In the genomic region with DNA sequence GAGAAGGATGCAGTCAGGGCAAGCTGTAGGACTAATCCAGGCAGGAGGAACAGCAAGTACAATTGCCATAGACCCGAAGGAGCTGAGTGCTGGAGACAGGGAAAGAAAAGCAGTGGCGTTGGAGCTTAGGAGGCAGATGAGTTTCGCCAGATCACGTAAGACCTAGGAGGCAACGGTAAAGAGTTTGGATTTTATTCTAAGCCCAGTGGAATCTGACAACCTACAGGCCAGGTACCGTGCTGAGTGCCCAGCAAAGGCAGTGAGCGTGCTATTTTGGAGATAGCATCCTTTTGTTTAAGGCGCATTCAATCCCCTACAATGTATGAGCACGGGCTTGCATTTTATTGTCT, we compare ENCODE assay signal across 10 cellular contexts. TPM values are rescaled to one million over a fixed set of nuclear protein-coding genes. Genes with fewer than 3 reads are reported as not detected.
DNase-seq lines count a peak whose midpoint lies in the region; ATAC-seq and TF ChIP-seq lines count a peak whose summit lies in the region.
"Had no signal": no experiment of that assay in that cellular context is flagged by ENCODE, and none has a peak within 500 bp of the region (broad histone marks: within the 10 kb centered on the region; RNA-seq: fewer than 3 reads in every experiment).

No MANE protein-coding gene starts in this region.

- DNase-seq in NCI-H146 (lab: John Stamatoyannopoulos, UW) (peak; percentile 45), NCI-H146 treated with DMSO at 0.1 percent for 48 hours (lab: John Stamatoyannopoulos, UW; ENCODE audit: unreplicated experiment) (no peak), activated B cell treated with CpG ODN at 0.5 μM for 24 hours (no peak), iPS DF 6.9 (ENCODE audit: low read depth, low spot score) (no peak), prostate gland (ENCODE audit: low spot score) (no peak), middle frontal gyrus (ENCODE audit: extremely low spot score, low spot score) (no peak)
- DNase-seq: NCI-H1092 had no signal

- H3K27ac ChIP-seq in iPS DF 6.9 (ENCODE audit: low read length) (no peak overlapping the region), prostate gland (peak overlapping the region; percentile 85 to 89)

- ATAC-seq in activated B cell treated with CpG ODN at 0.5 μM for 24 hours (ENCODE audit: low read depth) (no peak), GM18870 (IDR thresholded peaks at IDR 0.05; ENCODE audit: unreplicated experiment) (no peak), HG03457 (IDR thresholded peaks at IDR 0.05; ENCODE audit: unreplicated experiment) (no peak)

- POLR2A ChIA-PET in activated B cell treated with CpG ODN at 0.5 μM for 24 hours (lab: Charles Lee), result no interaction called here

- intact Hi-C loops in activated B cell treated with CpG ODN at 0.5 μM for 24 hours (cut with micrococcal nuclease) (no loop called here), prostate gland (cut with DNase I) (no loop called here)

- H3K9me3 ChIP-seq in iPS DF 6.9 (ENCODE audit: control insufficient read depth, insufficient read depth, low read length) (no peaks in the 10 kb centered on the region), prostate gland (no peaks in the 10 kb centered on the region)

- TF ChIP-seq POLR2A in prostate gland (IDR thresholded peaks at IDR 0.05), result no peak

- CTCF ChIA-PET in activated B cell treated with CpG ODN at 0.5 μM for 24 hours (lab: Charles Lee), result no interaction called here

- peaks cover 14% of the 10 kb centered on the region for H3K4me1 Mint-ChIP-seq in activated B cell treated with CpG ODN at 0.5 μM for 24 hours

- H3K36me3 ChIP-seq in iPS DF 6.9 (ENCODE audit: control insufficient read depth, insufficient read depth, low read length) (no peaks in the 10 kb centered on the region), prostate gland (no peaks in the 10 kb centered on the region)

- H3K27me3 ChIP-seq in iPS DF 6.9 (ENCODE audit: control insufficient read depth, insufficient read depth, low read length), result 0 out of 2 replicates have a peak, but pooled peaks cover 2% of the 10 kb centered on the region
- no peaks in the 10 kb centered on the region for H3K27me3 ChIP-seq in prostate gland (replicated peaks; ENCODE audit: insufficient read depth)

- H3K27ac Mint-ChIP-seq in activated B cell treated with CpG ODN at 0.5 μM for 24 hours, result no peak overlapping the region

- H3K4me1 ChIP-seq in iPS DF 6.9 (ENCODE audit: control insufficient read depth, insufficient read depth, low read length), result peaks cover 5% of the 10 kb centered on the region; the same call in 1 of the 2 replicates
- H3K4me1 ChIP-seq in prostate gland (replicated peaks), result no peaks in the 10 kb centered on the region

- peaks cover 43% of the 10 kb centered on the region for H3K27me3 Mint-ChIP-seq in activated B cell treated with CpG ODN at 0.5 μM for 24 hours

- H3K4me3 ChIP-seq in iPS DF 6.9 (ENCODE audit: low read length) (peak overlapping the region; percentile 82; the same call in 1 of the 2 replicates), prostate gland (peak overlapping the region; percentile 73 to 86)

- peak overlapping the region; percentile 59 for H3K4me3 Mint-ChIP-seq in activated B cell treated with CpG ODN at 0.5 μM for 24 hours

- H3K36me3 Mint-ChIP-seq in activated B cell treated with CpG ODN at 0.5 μM for 24 hours (ENCODE audit: low read depth), result no peaks in the 10 kb centered on the region

- no CpG with 5 or more reads among the region's 9 CpGs for WGBS in iPS DF 6.9 (ENCODE audit: insufficient coverage, insufficient read length)
- WGBS in prostate gland, result 27% methylated on average over 9 of the region's 9 CpGs

- no peaks in the 10 kb centered on the region for H3K9me3 Mint-ChIP-seq in activated B cell treated with CpG ODN at 0.5 μM for 24 hours

- TF ChIP-seq CTCF in activated B cell treated with CpG ODN at 0.5 μM for 24 hours (IDR thresholded peaks at IDR 0.05) (no peak), prostate gland (IDR thresholded peaks at IDR 0.05) (no peak)

RNA-seq across cellular contexts. Expression of a gene that starts 1.2 kb away (rescaled TPM):
- 0.12 and 0.29 TPM in 2 replicates for total RNA-seq in activated B cell treated with CpG ODN at 0.5 μM for 24 hours
- total RNA-seq in prostate gland, result 10 to 100 TPM; 28.2 to 33.2 TPM
- total RNA-seq: endothelial cell of umbilical vein had no signal

Comparison
In these comparisons a context has a peak if more than half of its experiments do, and no peak if none do; other contexts are left out.
1. RNA of a gene that starts 1.2 kb away (total RNA-seq): 28.2 to 33.2 TPM in prostate gland; 0.12 to 0.29 TPM in activated B cell treated with CpG ODN at 0.5 μM for 24 hours; every median in the first group is over 10 times any median in the second.